Comparison of ENCODE assay signal across 2 cellular contexts in genomic region chr14:92457018-92457565, GRCh38.
TF ChIP-seq lines count a peak whose summit lies in the region.

No MANE protein-coding gene starts in this region.

TF ChIP-seq in A549, 52 proteins besides CTCF, POLR2A, EP300 and RAD21:
- TF ChIP-seq KDM1A (IDR thresholded peaks at IDR 0.05; ENCODE audit: low read depth) (peak; percentile 29; the same call in 1 of the 2 replicates), HDAC2 (IDR thresholded peaks at IDR 0.05) (no peak)

TF ChIP-seq in GM12878, 131 proteins besides CTCF, POLR2A, EP300 and RAD21:
- 0 out of 2 replicates have a peak, but pooled peaks have one; percentile 1 for TF ChIP-seq NBN (IDR thresholded peaks at IDR 0.05)
- TF ChIP-seq BHLHE40 (IDR thresholded peaks at IDR 0.05; ENCODE audit: borderline replicate concordance in 1 of 2, low read depth in 2 of 2, low read length in 1 of 2): no peak
- no peak for TF ChIP-seq SIN3A (IDR thresholded peaks at IDR 0.05; ENCODE audit: low read depth, low read length)
- TF ChIP-seq HDAC2 (IDR thresholded peaks at IDR 0.05): no peak
- no peak for TF ChIP-seq POU2F2 (IDR thresholded peaks at IDR 0.05; ENCODE audit: borderline replicate concordance, low read depth, low read length)
- no peak for TF ChIP-seq STAT1 (conservative IDR thresholded peaks at IDR 0.05)
- no peak for TF ChIP-seq ZNF687 (IDR thresholded peaks at IDR 0.05)
- no peak for TF ChIP-seq BRCA1 (IDR thresholded peaks at IDR 0.05; ENCODE audit: low read depth, low read length)
